Comparison of ENCODE assay signal across 1 cellular context in the genomic region with DNA sequence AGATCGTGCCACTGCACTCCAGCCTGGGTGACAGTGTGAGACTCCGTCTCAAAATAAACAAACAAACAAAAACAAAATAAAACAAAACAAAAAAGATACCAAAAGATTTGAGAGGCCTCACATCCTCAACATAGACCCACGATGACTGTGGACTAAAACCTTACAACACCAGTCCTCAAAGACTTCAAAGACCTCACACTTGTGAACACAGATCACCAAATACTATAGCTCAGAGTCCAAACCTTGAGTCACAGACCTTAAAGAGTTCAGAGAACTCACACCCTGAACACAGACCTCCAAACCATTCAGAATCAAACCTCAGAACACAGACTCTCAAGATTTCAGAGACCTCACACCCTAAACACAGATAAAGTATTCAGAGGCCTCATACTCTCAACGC.
TF ChIP-seq lines count a peak whose summit lies in the region.

No MANE protein-coding gene starts in this region.

TF ChIP-seq in HepG2, 621 proteins besides CTCF, POLR2A, EP300 and RAD21 (continued from another document and continues in another):
- no peak for TF ChIP-seq KDM3A (CRISPR knock-in tag; IDR thresholded peaks at IDR 0.05; ENCODE audit: low read depth)
- no peak for TF ChIP-seq NAIF1 (CRISPR knock-in tag; IDR thresholded peaks at IDR 0.05; ENCODE audit: borderline replicate concordance)
- no peak for TF ChIP-seq HOXA3 (CRISPR knock-in tag; IDR thresholded peaks at IDR 0.05)
- TF ChIP-seq RXRB (CRISPR knock-in tag; IDR thresholded peaks at IDR 0.05; ENCODE audit: borderline replicate concordance): no peak
- no peak for TF ChIP-seq ETV6 (CRISPR knock-in tag; conservative IDR thresholded peaks at IDR 0.05)
- TF ChIP-seq, protein P1, sequence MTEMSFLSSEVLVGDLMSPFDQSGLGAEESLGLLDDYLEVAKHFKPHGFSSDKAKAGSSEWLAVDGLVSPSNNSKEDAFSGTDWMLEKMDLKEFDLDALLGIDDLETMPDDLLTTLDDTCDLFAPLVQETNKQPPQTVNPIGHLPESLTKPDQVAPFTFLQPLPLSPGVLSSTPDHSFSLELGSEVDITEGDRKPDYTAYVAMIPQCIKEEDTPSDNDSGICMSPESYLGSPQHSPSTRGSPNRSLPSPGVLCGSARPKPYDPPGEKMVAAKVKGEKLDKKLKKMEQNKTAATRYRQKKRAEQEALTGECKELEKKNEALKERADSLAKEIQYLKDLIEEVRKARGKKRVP (CRISPR knock-in tag; IDR thresholded peaks at IDR 0.05): no peak
- TF ChIP-seq, protein P2, sequence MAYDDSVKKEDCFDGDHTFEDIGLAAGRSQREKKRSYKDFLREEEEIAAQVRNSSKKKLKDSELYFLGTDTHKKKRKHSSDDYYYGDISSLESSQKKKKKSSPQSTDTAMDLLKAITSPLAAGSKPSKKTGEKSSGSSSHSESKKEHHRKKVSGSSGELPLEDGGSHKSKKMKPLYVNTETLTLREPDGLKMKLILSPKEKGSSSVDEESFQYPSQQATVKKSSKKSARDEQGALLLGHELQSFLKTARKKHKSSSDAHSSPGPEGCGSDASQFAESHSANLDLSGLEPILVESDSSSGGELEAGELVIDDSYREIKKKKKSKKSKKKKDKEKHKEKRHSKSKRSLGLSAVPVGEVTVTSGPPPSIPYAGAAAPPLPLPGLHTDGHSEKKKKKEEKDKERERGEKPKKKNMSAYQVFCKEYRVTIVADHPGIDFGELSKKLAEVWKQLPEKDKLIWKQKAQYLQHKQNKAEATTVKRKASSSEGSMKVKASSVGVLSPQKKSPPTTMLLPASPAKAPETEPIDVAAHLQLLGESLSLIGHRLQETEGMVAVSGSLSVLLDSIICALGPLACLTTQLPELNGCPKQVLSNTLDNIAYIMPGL (CRISPR knock-in tag; IDR thresholded peaks at IDR 0.05; ENCODE audit: borderline replicate concordance in 1 of 2, low read depth in 1 of 2): no peak
- no peak for TF ChIP-seq ZFP82 (CRISPR knock-in tag; IDR thresholded peaks at IDR 0.05; ENCODE audit: borderline replicate concordance)
- 0 out of 2 replicates have a peak, but pooled peaks have one; percentile 8 for TF ChIP-seq ZBTB38 (CRISPR knock-in tag; IDR thresholded peaks at IDR 0.05)
- TF ChIP-seq MED1 (CRISPR knock-in tag; IDR thresholded peaks at IDR 0.05): no peak
- TF ChIP-seq, protein P3, sequence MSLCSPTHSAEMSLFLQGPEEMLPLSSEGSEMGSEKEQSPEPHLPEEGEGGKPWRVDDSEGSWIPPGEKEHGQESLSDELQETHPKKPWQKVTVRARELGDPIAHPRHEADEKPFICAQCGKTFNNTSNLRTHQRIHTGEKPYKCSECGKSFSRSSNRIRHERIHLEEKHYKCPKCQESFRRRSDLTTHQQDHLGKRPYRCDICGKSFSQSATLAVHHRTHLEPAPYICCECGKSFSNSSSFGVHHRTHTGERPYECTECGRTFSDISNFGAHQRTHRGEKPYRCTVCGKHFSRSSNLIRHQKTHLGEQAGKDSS (CRISPR knock-in tag; IDR thresholded peaks at IDR 0.05; ENCODE audit: borderline replicate concordance, low read depth): no peak
- no peak for TF ChIP-seq ZNF605 (CRISPR knock-in tag; IDR thresholded peaks at IDR 0.05)
- TF ChIP-seq, protein P4, sequence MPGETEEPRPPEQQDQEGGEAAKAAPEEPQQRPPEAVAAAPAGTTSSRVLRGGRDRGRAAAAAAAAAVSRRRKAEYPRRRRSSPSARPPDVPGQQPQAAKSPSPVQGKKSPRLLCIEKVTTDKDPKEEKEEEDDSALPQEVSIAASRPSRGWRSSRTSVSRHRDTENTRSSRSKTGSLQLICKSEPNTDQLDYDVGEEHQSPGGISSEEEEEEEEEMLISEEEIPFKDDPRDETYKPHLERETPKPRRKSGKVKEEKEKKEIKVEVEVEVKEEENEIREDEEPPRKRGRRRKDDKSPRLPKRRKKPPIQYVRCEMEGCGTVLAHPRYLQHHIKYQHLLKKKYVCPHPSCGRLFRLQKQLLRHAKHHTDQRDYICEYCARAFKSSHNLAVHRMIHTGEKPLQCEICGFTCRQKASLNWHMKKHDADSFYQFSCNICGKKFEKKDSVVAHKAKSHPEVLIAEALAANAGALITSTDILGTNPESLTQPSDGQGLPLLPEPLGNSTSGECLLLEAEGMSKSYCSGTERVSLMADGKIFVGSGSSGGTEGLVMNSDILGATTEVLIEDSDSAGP (CRISPR knock-in tag; IDR thresholded peaks at IDR 0.05; ENCODE audit: borderline replicate concordance): no peak
- no peak for TF ChIP-seq TBL1XR1 (IDR thresholded peaks at IDR 0.05; ENCODE audit: borderline replicate concordance, low read length, partially characterized antibody)
- no peak for TF ChIP-seq ZNF564 (CRISPR knock-in tag; IDR thresholded peaks at IDR 0.05)
- no peak for TF ChIP-seq ZNF546 (CRISPR knock-in tag; conservative IDR thresholded peaks at IDR 0.05)
- TF ChIP-seq CAMTA2 (CRISPR knock-in tag; IDR thresholded peaks at IDR 0.05; ENCODE audit: borderline replicate concordance): no peak
- TF ChIP-seq, protein P5, sequence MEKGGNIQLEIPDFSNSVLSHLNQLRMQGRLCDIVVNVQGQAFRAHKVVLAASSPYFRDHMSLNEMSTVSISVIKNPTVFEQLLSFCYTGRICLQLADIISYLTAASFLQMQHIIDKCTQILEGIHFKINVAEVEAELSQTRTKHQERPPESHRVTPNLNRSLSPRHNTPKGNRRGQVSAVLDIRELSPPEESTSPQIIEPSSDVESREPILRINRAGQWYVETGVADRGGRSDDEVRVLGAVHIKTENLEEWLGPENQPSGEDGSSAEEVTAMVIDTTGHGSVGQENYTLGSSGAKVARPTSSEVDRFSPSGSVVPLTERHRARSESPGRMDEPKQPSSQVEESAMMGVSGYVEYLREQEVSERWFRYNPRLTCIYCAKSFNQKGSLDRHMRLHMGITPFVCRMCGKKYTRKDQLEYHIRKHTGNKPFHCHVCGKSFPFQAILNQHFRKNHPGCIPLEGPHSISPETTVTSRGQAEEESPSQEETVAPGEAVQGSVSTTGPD (CRISPR knock-in tag; IDR thresholded peaks at IDR 0.05): no peak
- TF ChIP-seq ISX (CRISPR knock-in tag; conservative IDR thresholded peaks at IDR 0.05): no peak
- TF ChIP-seq, protein P6, sequence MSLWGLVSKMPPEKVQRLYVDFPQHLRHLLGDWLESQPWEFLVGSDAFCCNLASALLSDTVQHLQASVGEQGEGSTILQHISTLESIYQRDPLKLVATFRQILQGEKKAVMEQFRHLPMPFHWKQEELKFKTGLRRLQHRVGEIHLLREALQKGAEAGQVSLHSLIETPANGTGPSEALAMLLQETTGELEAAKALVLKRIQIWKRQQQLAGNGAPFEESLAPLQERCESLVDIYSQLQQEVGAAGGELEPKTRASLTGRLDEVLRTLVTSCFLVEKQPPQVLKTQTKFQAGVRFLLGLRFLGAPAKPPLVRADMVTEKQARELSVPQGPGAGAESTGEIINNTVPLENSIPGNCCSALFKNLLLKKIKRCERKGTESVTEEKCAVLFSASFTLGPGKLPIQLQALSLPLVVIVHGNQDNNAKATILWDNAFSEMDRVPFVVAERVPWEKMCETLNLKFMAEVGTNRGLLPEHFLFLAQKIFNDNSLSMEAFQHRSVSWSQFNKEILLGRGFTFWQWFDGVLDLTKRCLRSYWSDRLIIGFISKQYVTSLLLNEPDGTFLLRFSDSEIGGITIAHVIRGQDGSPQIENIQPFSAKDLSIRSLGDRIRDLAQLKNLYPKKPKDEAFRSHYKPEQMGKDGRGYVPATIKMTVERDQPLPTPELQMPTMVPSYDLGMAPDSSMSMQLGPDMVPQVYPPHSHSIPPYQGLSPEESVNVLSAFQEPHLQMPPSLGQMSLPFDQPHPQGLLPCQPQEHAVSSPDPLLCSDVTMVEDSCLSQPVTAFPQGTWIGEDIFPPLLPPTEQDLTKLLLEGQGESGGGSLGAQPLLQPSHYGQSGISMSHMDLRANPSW (CRISPR knock-in tag; IDR thresholded peaks at IDR 0.05; ENCODE audit: borderline replicate concordance): no peak
- no peak for TF ChIP-seq NR2F2 (IDR thresholded peaks at IDR 0.05; ENCODE audit: borderline replicate concordance, low read depth)
- TF ChIP-seq, protein P7, sequence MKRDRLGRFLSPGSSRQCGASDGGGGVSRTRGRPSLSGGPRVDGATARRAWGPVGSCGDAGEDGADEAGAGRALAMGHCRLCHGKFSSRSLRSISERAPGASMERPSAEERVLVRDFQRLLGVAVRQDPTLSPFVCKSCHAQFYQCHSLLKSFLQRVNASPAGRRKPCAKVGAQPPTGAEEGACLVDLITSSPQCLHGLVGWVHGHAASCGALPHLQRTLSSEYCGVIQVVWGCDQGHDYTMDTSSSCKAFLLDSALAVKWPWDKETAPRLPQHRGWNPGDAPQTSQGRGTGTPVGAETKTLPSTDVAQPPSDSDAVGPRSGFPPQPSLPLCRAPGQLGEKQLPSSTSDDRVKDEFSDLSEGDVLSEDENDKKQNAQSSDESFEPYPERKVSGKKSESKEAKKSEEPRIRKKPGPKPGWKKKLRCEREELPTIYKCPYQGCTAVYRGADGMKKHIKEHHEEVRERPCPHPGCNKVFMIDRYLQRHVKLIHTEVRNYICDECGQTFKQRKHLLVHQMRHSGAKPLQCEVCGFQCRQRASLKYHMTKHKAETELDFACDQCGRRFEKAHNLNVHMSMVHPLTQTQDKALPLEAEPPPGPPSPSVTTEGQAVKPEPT (CRISPR knock-in tag; IDR thresholded peaks at IDR 0.05; ENCODE audit: low read depth): no peak
- TF ChIP-seq IKZF1 (IDR thresholded peaks at IDR 0.05): no peak
- no peak for TF ChIP-seq THYN1 (CRISPR knock-in tag; IDR thresholded peaks at IDR 0.05; ENCODE audit: borderline replicate concordance, low read depth)
- TF ChIP-seq STAT5B (CRISPR knock-in tag; IDR thresholded peaks at IDR 0.05): no peak
- TF ChIP-seq SAP130 (CRISPR knock-in tag; IDR thresholded peaks at IDR 0.05; ENCODE audit: low read depth): no peak
- TF ChIP-seq, protein P8, sequence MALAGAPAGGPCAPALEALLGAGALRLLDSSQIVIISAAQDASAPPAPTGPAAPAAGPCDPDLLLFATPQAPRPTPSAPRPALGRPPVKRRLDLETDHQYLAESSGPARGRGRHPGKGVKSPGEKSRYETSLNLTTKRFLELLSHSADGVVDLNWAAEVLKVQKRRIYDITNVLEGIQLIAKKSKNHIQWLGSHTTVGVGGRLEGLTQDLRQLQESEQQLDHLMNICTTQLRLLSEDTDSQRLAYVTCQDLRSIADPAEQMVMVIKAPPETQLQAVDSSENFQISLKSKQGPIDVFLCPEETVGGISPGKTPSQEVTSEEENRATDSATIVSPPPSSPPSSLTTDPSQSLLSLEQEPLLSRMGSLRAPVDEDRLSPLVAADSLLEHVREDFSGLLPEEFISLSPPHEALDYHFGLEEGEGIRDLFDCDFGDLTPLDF (CRISPR knock-in tag; IDR thresholded peaks at IDR 0.05): no peak
- TF ChIP-seq MYC (CRISPR knock-in tag; IDR thresholded peaks at IDR 0.05; ENCODE audit: borderline replicate concordance): no peak
- no peak for TF ChIP-seq ZNF883 (CRISPR knock-in tag; IDR thresholded peaks at IDR 0.05; ENCODE audit: not compliant biosample characterization)
- peak; percentile 44; the same call in 1 of the 2 replicates for TF ChIP-seq HNF4G (IDR thresholded peaks at IDR 0.05; ENCODE audit: borderline replicate concordance, low read depth, low read length)
- no peak for TF ChIP-seq HNF4G (CRISPR knock-in tag; IDR thresholded peaks at IDR 0.05; ENCODE audit: borderline replicate concordance, low read depth)
- no peak for TF ChIP-seq ZNF20 (CRISPR knock-in tag; IDR thresholded peaks at IDR 0.05)
- no peak for TF ChIP-seq MED13 (CRISPR knock-in tag; IDR thresholded peaks at IDR 0.05)
- TF ChIP-seq, protein P9, sequence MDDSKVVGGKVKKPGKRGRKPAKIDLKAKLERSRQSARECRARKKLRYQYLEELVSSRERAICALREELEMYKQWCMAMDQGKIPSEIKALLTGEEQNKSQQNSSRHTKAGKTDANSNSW (CRISPR knock-in tag; IDR thresholded peaks at IDR 0.05; ENCODE audit: borderline replicate concordance): no peak
- no peak for TF ChIP-seq NR2C2 (CRISPR knock-in tag; IDR thresholded peaks at IDR 0.05; ENCODE audit: borderline replicate concordance)
- no peak for TF ChIP-seq JARID2 (CRISPR knock-in tag; IDR thresholded peaks at IDR 0.05; ENCODE audit: insufficient replicate concordance)
- no peak for TF ChIP-seq ZSCAN12 (CRISPR knock-in tag; IDR thresholded peaks at IDR 0.05)
- peak; percentile 34; the same call in 1 of the 2 replicates for TF ChIP-seq NCOA2 (CRISPR knock-in tag; IDR thresholded peaks at IDR 0.05)
- no peak for TF ChIP-seq ZNF225 (CRISPR knock-in tag; IDR thresholded peaks at IDR 0.05)
- TF ChIP-seq KLF11 (CRISPR knock-in tag; IDR thresholded peaks at IDR 0.05): no peak
- TF ChIP-seq REPIN1 (CRISPR knock-in tag; IDR thresholded peaks at IDR 0.05; ENCODE audit: borderline replicate concordance, low read depth): no peak
- no peak for TF ChIP-seq ZC3H13 (CRISPR knock-in tag; IDR thresholded peaks at IDR 0.05)
- TF ChIP-seq BRD4 (CRISPR knock-in tag; IDR thresholded peaks at IDR 0.05): no peak
